ENCODE assay signal across 15 cellular contexts in genomic region chr1:214466759-214467585, GRCh38.
DNase-seq lines count a peak whose midpoint lies in the region; ATAC-seq, FAIRE-seq and TF ChIP-seq lines count a peak whose summit lies in the region.
"Had no signal": no experiment of that assay in that cellular context is flagged by ENCODE, and none has a peak within 500 bp of the region (broad histone marks: within the 10 kb centered on the region; RNA-seq: fewer than 3 reads in every experiment).

No MANE protein-coding gene starts in this region.

- H3K9ac ChIP-seq in kidney (ENCODE audit: low read length in 2 of 2), result no peak overlapping the region

- H3K4me3 ChIP-seq in bronchial epithelial cell (ENCODE audit: low read depth, low read length), result no peak overlapping the region
- no peak overlapping the region for H3K4me3 ChIP-seq in kidney (ENCODE audit: low read length in 2 of 2)

- DNase-seq in SIG-M5 treated with dmso at 0.1 percent for 504 hours (lab: John Stamatoyannopoulos, UW; ENCODE audit: unreplicated experiment) (peak; percentile 14), SIG-M5 (lab: John Stamatoyannopoulos, UW) (no peak), bronchial epithelial cell (ENCODE audit: low read depth) (peak; percentile 73), mucosa of gallbladder (ENCODE audit: low spot score) (peak; percentile 33), CD1c-positive myeloid dendritic cell (ENCODE audit: extremely low spot score) (no peak), kidney (no peak), ecto neural progenitor cell (ENCODE audit: low spot score) (no peak)
- DNase-seq: activated CD4-positive, alpha-beta memory T cell treated with anti-CD3 and anti-CD28 coated beads for 36 hours; effector CD8-positive, alpha-beta T cell; naive B cell; NCI-H1092 treated with DMSO at 0.1 percent for 48 hours; NCI-H446; OCI-M1 had no signal

- FAIRE-seq in bronchial epithelial cell (lab: Jason Lieb, UNC), result no peak
- no peak for FAIRE-seq in kidney (lab: Jason Lieb, UNC)
- FAIRE-seq: frontal cortex had no signal

- TF ChIP-seq CTCF in bronchial epithelial cell (IDR thresholded peaks at IDR 0.05; ENCODE audit: insufficient read depth, low read length, severe bottlenecking) (no peak), kidney (IDR thresholded peaks at IDR 0.05; ENCODE audit: borderline replicate concordance, extremely low read depth, insufficient read depth) (no peak)

- intact Hi-C loops in kidney (cut with DNase I), result no loop called here

- no peak for ATAC-seq in HG02571 (IDR thresholded peaks at IDR 0.05; ENCODE audit: unreplicated experiment)

- no peaks in the 10 kb centered on the region for H3K9me3 ChIP-seq in kidney (ENCODE audit: control insufficient read depth in 1 of 2, low read length in 2 of 2)

- H3K27ac ChIP-seq in kidney (ENCODE audit: low read depth in 2 of 2, low read length in 2 of 2), result no peak overlapping the region

- H3K27me3 ChIP-seq in bronchial epithelial cell (ENCODE audit: control insufficient read depth, insufficient read depth, low read length), result no peaks in the 10 kb centered on the region

- peaks cover 0 to 6% of the 10 kb centered on the region in 2 donors for H3K4me1 ChIP-seq in kidney (ENCODE audit: control insufficient read depth in 1 of 2, insufficient read depth in 1 of 2, low read depth in 1 of 2, low read length in 2 of 2)

- H3K36me3 ChIP-seq in bronchial epithelial cell (ENCODE audit: control insufficient read depth, insufficient read depth, low read length) (peaks cover 11% of the 10 kb centered on the region), kidney (ENCODE audit: control insufficient read depth in 1 of 2, insufficient read depth in 2 of 2, low read length in 2 of 2) (peaks cover 0 to 2% of the 10 kb centered on the region in 2 donors)

Comparison
In these comparisons a context has a peak if more than half of its experiments do, and no peak if none do; other contexts are left out.
1. DNase-seq: peak in SIG-M5 treated with dmso at 0.1 percent for 504 hours (single experiment), bronchial epithelial cell (single experiment) and mucosa of gallbladder (single experiment); none in SIG-M5 (single experiment), CD1c-positive myeloid dendritic cell (single experiment), kidney (single experiment) and ecto neural progenitor cell (single experiment).